Comparison of ENCODE assay signal across 33 cellular contexts in genomic region chr12:42807766-42808165, GRCh38.
"Had no signal": no experiment of that assay in that cellular context is flagged by ENCODE, and none has a peak within 500 bp of the region (broad histone marks: within the 10 kb centered on the region; RNA-seq: fewer than 3 reads in every experiment).

No MANE protein-coding gene starts in this region.

- H2AFZ ChIP-seq: parathyroid adenoma had no signal

- H3K4me3 ChIP-seq: breast epithelium, esophagus squamous epithelium, psoas muscle, spleen, tibial nerve had no signal

- DNase-seq: activated B cell treated with CpG ODN at 0.5 μM for 24 hours; activated CD4-positive, alpha-beta T cell treated with anti-CD3 and anti-CD28 coated beads for 36 hours; activated CD8-positive, alpha-beta memory T cell treated with anti-CD3 and anti-CD28 coated beads, Interleukin-2, amount 10 ng/mL, durations not matched to agents 7 days and 5 days; activated CD8-positive, alpha-beta T cell treated with anti-CD3 and anti-CD28 coated beads, Interleukin-2, amount 10 ng/mL, durations not matched to agents 7 days and 5 days; activated T-cell treated with anti-CD3 and anti-CD28 coated beads, Interleukin-2, amount 50 U/mL, for 48 hours; aorta; central memory CD4-positive, alpha-beta T cell; dermis blood vessel endothelial cell; effector CD4-positive, alpha-beta T cell; esophagus squamous epithelium; hippocampal formation; left cardiac atrium; left ventricle myocardium superior; midbrain; naive thymus-derived CD4-positive, alpha-beta T cell; nucleus accumbens; psoas muscle; spleen; stimulated activated CD4-positive, alpha-beta T cell treated with anti-CD3 and anti-CD28 coated beads, Interleukin-2, amount 100 ng/mL, for 48 hours; stimulated activated naive CD4-positive, alpha-beta T cell treated with Interleukin-2 at 50 U/mL for 16 hours; T-cell had no signal

- H3K36me3 Mint-ChIP-seq: activated CD8-positive, alpha-beta memory T cell treated with anti-CD3 and anti-CD28 coated beads, Interleukin-2, amount 10 ng/mL, durations not matched to agents 7 days and 5 days; activated naive CD4-positive, alpha-beta T cell treated with anti-CD3 and anti-CD28 coated beads, Interleukin-2, amount 50 U/mL, for 72 hours; naive thymus-derived CD4-positive, alpha-beta T cell; T-cell had no signal

- H3K27me3 Mint-ChIP-seq: activated B cell treated with CpG ODN at 0.5 μM for 24 hours; activated CD4-positive, alpha-beta T cell treated with anti-CD3 and anti-CD28 coated beads for 36 hours; activated CD8-positive, alpha-beta memory T cell treated with anti-CD3 and anti-CD28 coated beads, Interleukin-2, amount 10 ng/mL, durations not matched to agents 7 days and 5 days; naive thymus-derived CD4-positive, alpha-beta T cell; T-cell had no signal

- H3K4me1 Mint-ChIP-seq: activated B cell treated with CpG ODN at 0.5 μM for 24 hours; activated CD4-positive, alpha-beta T cell treated with anti-CD3 and anti-CD28 coated beads for 36 hours; activated CD8-positive, alpha-beta memory T cell treated with anti-CD3 and anti-CD28 coated beads, Interleukin-2, amount 10 ng/mL, durations not matched to agents 7 days and 5 days; naive thymus-derived CD4-positive, alpha-beta T cell; T-cell had no signal

- FAIRE-seq: colon, endometrium, frontal cortex, keratinocyte had no signal

- H3K27ac ChIP-seq: breast epithelium, epithelial cell of prostate, esophagus squamous epithelium, parathyroid adenoma, psoas muscle, spleen, tibial nerve had no signal

- H3K36me3 ChIP-seq: breast epithelium, esophagus squamous epithelium, spleen, tibial nerve had no signal

- H3K9me3 Mint-ChIP-seq: activated B cell treated with CpG ODN at 0.5 μM for 24 hours; activated T-helper 2 cell treated with anti-CD3 and anti-CD28 coated beads, Interferon-gamma antibody, Interleukin-2, Interleukin-4, amounts not matched to agents 10 μg/mL and 5 μg/mL and 100 μg/mL, durations not matched to agents 14 hours and 24 hours and 36 hours; T-helper 2 cell treated with Interferon-gamma antibody and Interleukin-4, amounts not matched to agents 5 μg/mL and 100 μg/mL, for 36 hours had no signal

- H3K79me2 ChIP-seq: parathyroid adenoma had no signal

- H3K9me3 ChIP-seq: breast epithelium, esophagus squamous epithelium, psoas muscle, spleen, tibial nerve had no signal

- H3K4me1 ChIP-seq: breast epithelium, esophagus squamous epithelium, parathyroid adenoma, psoas muscle, spleen had no signal

- H3K9ac ChIP-seq: parathyroid adenoma had no signal

- H3K27ac Mint-ChIP-seq: activated B cell treated with CpG ODN at 0.5 μM for 24 hours; activated CD4-positive, alpha-beta T cell treated with anti-CD3 and anti-CD28 coated beads for 36 hours; activated CD8-positive, alpha-beta memory T cell treated with anti-CD3 and anti-CD28 coated beads, Interleukin-2, amount 10 ng/mL, durations not matched to agents 7 days and 5 days; activated CD8-positive, alpha-beta T cell treated with anti-CD3 and anti-CD28 coated beads, Interleukin-2, amount 10 ng/mL, durations not matched to agents 7 days and 5 days; activated naive CD4-positive, alpha-beta T cell treated with anti-CD3 and anti-CD28 coated beads, Interleukin-2, amount 50 U/mL, for 72 hours; activated T-helper 2 cell treated with anti-CD3 and anti-CD28 coated beads, Interferon-gamma antibody, Interleukin-2, Interleukin-4, amounts not matched to agents 10 μg/mL and 5 μg/mL and 100 μg/mL, durations not matched to agents 14 hours and 24 hours and 36 hours; naive thymus-derived CD4-positive, alpha-beta T cell; T-cell; T-helper 2 cell treated with Interferon-gamma antibody and Interleukin-4, amounts not matched to agents 5 μg/mL and 100 μg/mL, for 36 hours had no signal

- H3K4me3 Mint-ChIP-seq: activated B cell treated with CpG ODN at 0.5 μM for 24 hours; activated CD4-positive, alpha-beta T cell treated with anti-CD3 and anti-CD28 coated beads for 36 hours; activated CD8-positive, alpha-beta memory T cell treated with anti-CD3 and anti-CD28 coated beads, Interleukin-2, amount 10 ng/mL, durations not matched to agents 7 days and 5 days; activated CD8-positive, alpha-beta T cell treated with anti-CD3 and anti-CD28 coated beads, Interleukin-2, amount 10 ng/mL, durations not matched to agents 7 days and 5 days; naive thymus-derived CD4-positive, alpha-beta T cell; neural crest cell; T-cell; T-helper 2 cell treated with Interferon-gamma antibody and Interleukin-4, amounts not matched to agents 5 μg/mL and 100 μg/mL, for 36 hours had no signal

- H3K27me3 ChIP-seq: breast epithelium, esophagus squamous epithelium, spleen, tibial nerve had no signal

- ATAC-seq: activated CD4-positive, alpha-beta T cell treated with anti-CD3 and anti-CD28 coated beads for 36 hours; activated CD8-positive, alpha-beta memory T cell treated with anti-CD3 and anti-CD28 coated beads, Interleukin-2, amount 10 ng/mL, durations not matched to agents 7 days and 5 days; activated CD8-positive, alpha-beta T cell treated with anti-CD3 and anti-CD28 coated beads, Interleukin-2, amount 10 ng/mL, durations not matched to agents 7 days and 5 days; activated naive CD4-positive, alpha-beta T cell treated with anti-CD3 and anti-CD28 coated beads, Interleukin-2, amount 50 U/mL, for 72 hours; left cardiac atrium; left ventricle myocardium superior; naive thymus-derived CD4-positive, alpha-beta T cell; psoas muscle; T-cell had no signal
